In genomic region chr10:72625276-72625607, GRCh38 we compare ENCODE assay signal across 8 cellular contexts. TPM values are rescaled to one million over a fixed set of nuclear protein-coding genes. Genes with fewer than 3 reads are reported as not detected.
DNase-seq lines count a peak whose midpoint lies in the region; ATAC-seq, FAIRE-seq and TF ChIP-seq lines count a peak whose summit lies in the region.

No MANE protein-coding gene starts in this region.

- no peak for DNase-seq in activated CD4-positive, alpha-beta T cell treated with anti-CD3 and anti-CD28 coated beads for 36 hours
- no peak for DNase-seq in activated CD4-positive, alpha-beta T cell treated with anti-CD3 and anti-CD28 coated beads, Interleukin-2, amount 50 U/mL, for 1 hour
- no peak for DNase-seq in activated naive CD8-positive, alpha-beta T cell treated with anti-CD3 and anti-CD28 coated beads, Interleukin-2, amount 10 ng/mL, durations not matched to agents 7 days and 5 days
- DNase-seq in kidney: no peak
- DNase-seq in thoracic aorta (ENCODE audit: low spot score): no peak
- DNase-seq in C1 segment of cervical spinal cord (lab: John Stamatoyannopoulos, UW): no peak

- H3K4me3 ChIP-seq in kidney (ENCODE audit: low read length in 2 of 2) (peak overlapping the region; percentile 92 to 96), thoracic aorta (peak overlapping the region; percentile 92)

- FAIRE-seq in kidney (lab: Jason Lieb, UNC): no peak

- TF ChIP-seq CTCF in kidney (IDR thresholded peaks at IDR 0.05; ENCODE audit: borderline replicate concordance, extremely low read depth, insufficient read depth): no peak
- TF ChIP-seq CTCF in thoracic aorta (IDR thresholded peaks at IDR 0.05): no peak

- POLR2A ChIA-PET in activated CD4-positive, alpha-beta T cell treated with anti-CD3 and anti-CD28 coated beads for 36 hours (lab: Charles Lee): interaction anchor here (0.5 to 1.7 kb wide), 4 partner anchors 12 to 298 kb away, joined by 3 to 7 read pairs (median 4); no protein-coding TSS in a partner anchor
- POLR2A ChIA-PET in activated naive CD8-positive, alpha-beta T cell treated with anti-CD3 and anti-CD28 coated beads, Interleukin-2, amount 10 ng/mL, durations not matched to agents 7 days and 5 days (lab: Charles Lee): interaction anchor here (0.8 to 1.3 kb wide), 4 partner anchors 67 to 472 kb away, joined by 3 read pairs; partner anchors contain the start of genes MCU and P4HA1

- no peaks in the 10 kb centered on the region for H3K27me3 ChIP-seq in thoracic aorta (replicated peaks; ENCODE audit: insufficient read depth)

- H3K27ac Mint-ChIP-seq in activated CD4-positive, alpha-beta T cell treated with anti-CD3 and anti-CD28 coated beads for 36 hours: peak overlapping the region; percentile 91
- peak overlapping the region; percentile 93 for H3K27ac Mint-ChIP-seq in activated naive CD8-positive, alpha-beta T cell treated with anti-CD3 and anti-CD28 coated beads, Interleukin-2, amount 10 ng/mL, durations not matched to agents 7 days and 5 days

- peaks cover 0 to 7% of the 10 kb centered on the region in 2 donors for H3K4me1 ChIP-seq in kidney (ENCODE audit: control insufficient read depth in 1 of 2, insufficient read depth in 1 of 2, low read depth in 1 of 2, low read length in 2 of 2)
- peaks cover 10 to 17% of the 10 kb centered on the region in 2 donors for H3K4me1 ChIP-seq in thoracic aorta (ENCODE audit: control insufficient read depth in 1 of 2, low read depth in 2 of 2)

- intact Hi-C loops in activated CD4-positive, alpha-beta T cell treated with anti-CD3 and anti-CD28 coated beads for 36 hours (cut with DNase I, micrococcal nuclease): loop anchor here (5.0 to 10.0 kb wide), 3 partner anchors 67 to 540 kb away; partner anchors contain the start of genes ECD (in 1 of the 2), FAM149B1 (in 1 of the 2) and MCU (in 1 of the 2)
- intact Hi-C loops in kidney (cut with DNase I): no loop called here

- H3K9me3 ChIP-seq in kidney (ENCODE audit: control insufficient read depth in 1 of 2, low read length in 2 of 2) (no peaks in the 10 kb centered on the region), thoracic aorta (no peaks in the 10 kb centered on the region)

- H3K27ac ChIP-seq in kidney (ENCODE audit: low read depth in 2 of 2, low read length in 2 of 2): peak overlapping the region; percentile 71 to 72
- peak overlapping the region; percentile 73 to 83 for H3K27ac ChIP-seq in thoracic aorta

- CTCF ChIA-PET in activated CD4-positive, alpha-beta T cell treated with anti-CD3 and anti-CD28 coated beads for 36 hours (lab: Charles Lee): interaction anchor here (0.6 to 1.5 kb wide), 9 partner anchors 8 to 1015 kb away, joined by 3 to 5 read pairs (median 3); partner anchors contain the start of gene MCU

- no peaks in the 10 kb centered on the region for H3K27me3 Mint-ChIP-seq in activated CD4-positive, alpha-beta T cell treated with anti-CD3 and anti-CD28 coated beads for 36 hours
- no peaks in the 10 kb centered on the region for H3K27me3 Mint-ChIP-seq in activated naive CD8-positive, alpha-beta T cell treated with anti-CD3 and anti-CD28 coated beads, Interleukin-2, amount 10 ng/mL, durations not matched to agents 7 days and 5 days

- no peaks in the 10 kb centered on the region for H3K36me3 ChIP-seq in kidney (ENCODE audit: control insufficient read depth in 1 of 2, insufficient read depth in 2 of 2, low read length in 2 of 2)
- H3K36me3 ChIP-seq in thoracic aorta: no peaks in the 10 kb centered on the region

- H3K36me3 Mint-ChIP-seq in activated CD4-positive, alpha-beta T cell treated with anti-CD3 and anti-CD28 coated beads for 36 hours (ENCODE audit: low read depth): peaks cover 2% of the 10 kb centered on the region
- H3K36me3 Mint-ChIP-seq in activated naive CD8-positive, alpha-beta T cell treated with anti-CD3 and anti-CD28 coated beads, Interleukin-2, amount 10 ng/mL, durations not matched to agents 7 days and 5 days: peaks cover 3% of the 10 kb centered on the region

- peak overlapping the region; percentile 94 for H3K4me3 Mint-ChIP-seq in activated CD4-positive, alpha-beta T cell treated with anti-CD3 and anti-CD28 coated beads for 36 hours
- peak overlapping the region; percentile 98 for H3K4me3 Mint-ChIP-seq in activated naive CD8-positive, alpha-beta T cell treated with anti-CD3 and anti-CD28 coated beads, Interleukin-2, amount 10 ng/mL, durations not matched to agents 7 days and 5 days

- peaks cover 7% of the 10 kb centered on the region for H3K4me1 Mint-ChIP-seq in activated CD4-positive, alpha-beta T cell treated with anti-CD3 and anti-CD28 coated beads for 36 hours
- H3K4me1 Mint-ChIP-seq in activated naive CD8-positive, alpha-beta T cell treated with anti-CD3 and anti-CD28 coated beads, Interleukin-2, amount 10 ng/mL, durations not matched to agents 7 days and 5 days: peaks cover 6% of the 10 kb centered on the region

- H3K9ac ChIP-seq in kidney (ENCODE audit: low read length in 2 of 2): peak overlapping the region; percentile 77 to 88

- ATAC-seq in activated CD4-positive, alpha-beta T cell treated with anti-CD3 and anti-CD28 coated beads for 36 hours: no peak
- no peak for ATAC-seq in activated naive CD8-positive, alpha-beta T cell treated with anti-CD3 and anti-CD28 coated beads, Interleukin-2, amount 10 ng/mL, durations not matched to agents 7 days and 5 days (ENCODE audit: low read depth)
- no peak for ATAC-seq in thoracic aorta (ENCODE audit: insufficient number of reproducible peaks, low FRiP score, low read depth)
- no peak for ATAC-seq in GM21786 (IDR thresholded peaks at IDR 0.05; ENCODE audit: unreplicated experiment)
- ATAC-seq in HG03439 (IDR thresholded peaks at IDR 0.05; ENCODE audit: unreplicated experiment): no peak

- no peaks in the 10 kb centered on the region for H3K9me3 Mint-ChIP-seq in activated CD4-positive, alpha-beta T cell treated with anti-CD3 and anti-CD28 coated beads for 36 hours (ENCODE audit: low read depth)
- H3K9me3 Mint-ChIP-seq in activated naive CD8-positive, alpha-beta T cell treated with anti-CD3 and anti-CD28 coated beads, Interleukin-2, amount 10 ng/mL, durations not matched to agents 7 days and 5 days: no peaks in the 10 kb centered on the region

RNA-seq across cellular contexts. Expression of gene MICU1, which starts 0.6 kb away (rescaled TPM):
- total RNA-seq in activated CD4-positive, alpha-beta T cell treated with anti-CD3 and anti-CD28 coated beads for 36 hours: 10 to 100 TPM; 41.0 to 51.5 TPM
- 10 to 100 TPM; 24.6 to 30.0 TPM for total RNA-seq in activated naive CD8-positive, alpha-beta T cell treated with anti-CD3 and anti-CD28 coated beads, Interleukin-2, amount 10 ng/mL, durations not matched to agents 7 days and 5 days
- 46.3 TPM for total RNA-seq in kidney
- polyA plus RNA-seq in kidney (ENCODE audit: insufficient read depth, low read depth, low replicate concordance): 89.9 TPM
- total RNA-seq in thoracic aorta: 10 to 100 TPM; 37.4 to 63.5 TPM
